9 cellular contexts compared by ENCODE assay signal in genomic region chr15:66943456-66944095, GRCh38.
DNase-seq lines count a peak whose midpoint lies in the region; ATAC-seq and TF ChIP-seq lines count a peak whose summit lies in the region.
"Had no signal": no experiment of that assay in that cellular context is flagged by ENCODE, and none has a peak within 500 bp of the region (broad histone marks: within the 10 kb centered on the region; RNA-seq: fewer than 3 reads in every experiment).

No MANE protein-coding gene starts in this region.

- WGBS in stomach, 5 donors, result 69 to 83% (median 75%) methylated on average over 9 to 10 of the region's 10 CpGs

- no peak for TF ChIP-seq CTCF in coronary artery (IDR thresholded peaks at IDR 0.05)
- no peak for TF ChIP-seq CTCF in stomach (IDR thresholded peaks at IDR 0.05)
- no peak for TF ChIP-seq CTCF in RWPE1 (conservative IDR thresholded peaks at IDR 0.05; ENCODE audit: low read depth)

- H3K27me3 ChIP-seq in stomach, result no peaks in the 10 kb centered on the region

- ATAC-seq in GM18502 (IDR thresholded peaks at IDR 0.05; ENCODE audit: poor library complexity, unreplicated experiment) (no peak), HG03095 (IDR thresholded peaks at IDR 0.05; ENCODE audit: unreplicated experiment) (no peak)

- H3K27ac ChIP-seq in coronary artery, result no peak overlapping the region
- H3K27ac ChIP-seq in stomach, result no peak overlapping the region
- no peak overlapping the region for H3K27ac ChIP-seq in RWPE1

- H3K36me3 ChIP-seq in stomach, result no peaks in the 10 kb centered on the region

- H3K9me3 ChIP-seq in stomach, result no peaks in the 10 kb centered on the region

- no peak for TF ChIP-seq POLR2A in stomach (IDR thresholded peaks at IDR 0.05)

- TF ChIP-seq EP300 in stomach (IDR thresholded peaks at IDR 0.05), result no peak

- POLR2A ChIA-PET in RWPE1 (lab: Yijun Ruan, JAX; ENCODE audit: low non-redundant PET), result no interaction called here

- DNase-seq in NCI-H748 (lab: John Stamatoyannopoulos, UW; ENCODE audit: unreplicated experiment), result peak; percentile 7
- no peak for DNase-seq in NCI-H748 treated with DMSO at 0.1 percent for 48 hours (lab: John Stamatoyannopoulos, UW)
- DNase-seq in NCI-H345 (lab: John Stamatoyannopoulos, UW), result peak; percentile 80
- DNase-seq in coronary artery (ENCODE audit: low spot score), result peak; percentile 62
- DNase-seq in stomach, result peak; percentile 42
- DNase-seq in RWPE1 (ENCODE audit: low spot score), result no peak
- DNase-seq: activated CD8-positive, alpha-beta memory T cell treated with anti-CD3 and anti-CD28 coated beads for 24 hours had no signal

- peaks cover 0 to 21% (median 9%) of the 10 kb centered on the region in 4 donors for H3K4me1 ChIP-seq in stomach

- intact Hi-C loops in stomach (cut with DNase I; ENCODE audit: low total_unique reads), result loop anchor here (5.0 kb wide), 1 partner anchor 494 kb away; no protein-coding TSS in a partner anchor

- no peak overlapping the region for H3K4me3 ChIP-seq in coronary artery
- H3K4me3 ChIP-seq in stomach, result no peak overlapping the region

- CTCF ChIA-PET in RWPE1 (lab: Yijun Ruan, JAX), result interaction anchor here (0.5 to 1.5 kb wide), 4 partner anchors 89 to 402 kb away, joined by 3 to 7 read pairs (median 4); no protein-coding TSS in a partner anchor

Comparison
In these comparisons a context has a peak if more than half of its experiments do, and no peak if none do; other contexts are left out.
1. DNase-seq: peak in NCI-H748 (single experiment), NCI-H345 (single experiment), coronary artery (single experiment) and stomach (single experiment); none in NCI-H748 treated with DMSO at 0.1 percent for 48 hours (single experiment) and RWPE1 (single experiment).